ENCODE assay signal across 2 cellular contexts in genomic region chrX:104568304-104568915, GRCh38.
TF ChIP-seq lines count a peak whose summit lies in the region.

No MANE protein-coding gene starts in this region.

TF ChIP-seq in SK-N-SH, 30 proteins besides CTCF, POLR2A, EP300 and RAD21 (continued from another document):
- no peak for TF ChIP-seq EZH2phosphoT487 (IDR thresholded peaks at IDR 0.05; ENCODE audit: borderline replicate concordance, low read depth)
- TF ChIP-seq MEF2A (IDR thresholded peaks at IDR 0.05; ENCODE audit: borderline replicate concordance, low read depth): no peak
- TF ChIP-seq TEAD4 (IDR thresholded peaks at IDR 0.05; ENCODE audit: borderline replicate concordance, insufficient read depth): no peak
- TF ChIP-seq ZBTB33 (IDR thresholded peaks at IDR 0.05; ENCODE audit: borderline replicate concordance, low read depth): no peak
- no peak for TF ChIP-seq GATA2 (CRISPR knock-in tag; IDR thresholded peaks at IDR 0.05)
- no peak for TF ChIP-seq SIN3A (IDR thresholded peaks at IDR 0.05; ENCODE audit: borderline replicate concordance, low read depth, low read length)
- TF ChIP-seq ELF1 (IDR thresholded peaks at IDR 0.05): no peak
- no peak for TF ChIP-seq FOXM1 (IDR thresholded peaks at IDR 0.05; ENCODE audit: low read depth)

TF ChIP-seq in SK-N-SH treated with all-trans-retinoic acid at 6 μM for 48 hours, 23 proteins besides CTCF, POLR2A, EP300 and RAD21 (continued from another document):
- TF ChIP-seq CSRNP3 (CRISPR knock-in tag; IDR thresholded peaks at IDR 0.05) (no peak), BACH2 (CRISPR knock-in tag; IDR thresholded peaks at IDR 0.05; ENCODE audit: borderline replicate concordance) (no peak), OSR1 (CRISPR knock-in tag; IDR thresholded peaks at IDR 0.05) (no peak), ISL1 (CRISPR knock-in tag; IDR thresholded peaks at IDR 0.05) (no peak), ZC3H10 (CRISPR knock-in tag; IDR thresholded peaks at IDR 0.05) (no peak)
